In genomic region chr19:53977991-53978731, GRCh38 we compare ENCODE assay signal across 8 cellular contexts. TPM values are rescaled to one million over a fixed set of nuclear protein-coding genes. Genes with fewer than 3 reads are reported as not detected.
DNase-seq lines count a peak whose midpoint lies in the region; ATAC-seq lines count a peak whose summit lies in the region.

No MANE protein-coding gene starts in this region.

- DNase-seq in activated CD4-positive, alpha-beta T cell treated with anti-CD3 and anti-CD28 coated beads for 48 hours = peak; percentile 75
- no peak for DNase-seq in activated CD4-positive, alpha-beta T cell treated with anti-CD3 and anti-CD28 coated beads, Interleukin-2, amount 50 U/mL, for 4 hours
- peak; percentile 90 for DNase-seq in glomerular visceral epithelial cell (ENCODE audit: extremely low spot score)
- DNase-seq in nucleus accumbens (lab: John Stamatoyannopoulos, UW) = peak in 53 of 56 donors; percentile 7 to 95 (median 79)
- no peak for DNase-seq in NCI-H1105 treated with DMSO at 0.1 percent for 48 hours (lab: John Stamatoyannopoulos, UW)

- peaks cover 7% of the 10 kb centered on the region for H3K36me3 Mint-ChIP-seq in activated T-helper 17 cell treated with anti-CD3 and anti-CD28 coated beads, Interleukin-2, amount 50 U/mL, for 72 hours (ENCODE audit: low read depth)

- peak overlapping the region; percentile 49 for H3K4me3 Mint-ChIP-seq in activated T-helper 17 cell treated with anti-CD3 and anti-CD28 coated beads, Interleukin-2, amount 50 U/mL, for 72 hours

- ATAC-seq in activated T-helper 17 cell treated with anti-CD3 and anti-CD28 coated beads, Interleukin-2, amount 50 U/mL, for 72 hours (replicated peaks) = peak; percentile 37
- ATAC-seq in GM21619 (IDR thresholded peaks at IDR 0.05; ENCODE audit: unreplicated experiment) = no peak
- no peak for ATAC-seq in GM21390 (IDR thresholded peaks at IDR 0.05; ENCODE audit: unreplicated experiment)

- no peak overlapping the region for H3K27ac Mint-ChIP-seq in activated T-helper 17 cell treated with anti-CD3 and anti-CD28 coated beads, Interleukin-2, amount 50 U/mL, for 72 hours

- H3K4me1 Mint-ChIP-seq in activated T-helper 17 cell treated with anti-CD3 and anti-CD28 coated beads, Interleukin-2, amount 50 U/mL, for 72 hours = peaks cover 11% of the 10 kb centered on the region

- peaks cover 8% of the 10 kb centered on the region for H3K9me3 Mint-ChIP-seq in activated T-helper 17 cell treated with anti-CD3 and anti-CD28 coated beads, Interleukin-2, amount 50 U/mL, for 72 hours

- peaks cover 31% of the 10 kb centered on the region for H3K27me3 Mint-ChIP-seq in activated T-helper 17 cell treated with anti-CD3 and anti-CD28 coated beads, Interleukin-2, amount 50 U/mL, for 72 hours

RNA-seq across cellular contexts. Expression of gene CACNG6, which starts 13.3 kb away (rescaled TPM):
- not detected for total RNA-seq in activated T-helper 17 cell treated with anti-CD3 and anti-CD28 coated beads, Interleukin-2, amount 50 U/mL, for 72 hours

RNA-seq across cellular contexts. Expression of gene CACNG8, which starts 15.4 kb away (rescaled TPM):
- total RNA-seq in activated T-helper 17 cell treated with anti-CD3 and anti-CD28 coated beads, Interleukin-2, amount 50 U/mL, for 72 hours = under 1 TPM in 1 of 2 donors, not detected in 1; 0.05 TPM

Comparison
In these comparisons a context has a peak if more than half of its experiments do, and no peak if none do; other contexts are left out.
1. DNase-seq: peak in activated CD4-positive, alpha-beta T cell treated with anti-CD3 and anti-CD28 coated beads for 48 hours (single experiment), glomerular visceral epithelial cell (single experiment) and nucleus accumbens (53 of 56); none in activated CD4-positive, alpha-beta T cell treated with anti-CD3 and anti-CD28 coated beads, Interleukin-2, amount 50 U/mL, for 4 hours (0 of 2) and NCI-H1105 treated with DMSO at 0.1 percent for 48 hours (single experiment).